25 cellular contexts compared by ENCODE assay signal in genomic region chr2:120149406-120149805, GRCh38.
"Had no signal": no experiment of that assay in that cellular context is flagged by ENCODE, and none has a peak within 500 bp of the region (broad histone marks: within the 10 kb centered on the region; RNA-seq: fewer than 3 reads in every experiment).

No MANE protein-coding gene starts in this region.

- H3K4me1 Mint-ChIP-seq: mesothelial cell of epicardium had no signal

- FAIRE-seq: islet of Langerhans, keratinocyte had no signal

- H3K27ac ChIP-seq: colonic mucosa, epithelial cell of prostate, esophagus squamous epithelium, gastrocnemius medialis, heart right ventricle, left lung, lower lobe of right lung had no signal

- ATAC-seq: effector memory CD8-positive, alpha-beta T cell; esophagus mucosa; gastrocnemius medialis; heart right ventricle; left cardiac atrium; left lung; left ventricle myocardium superior; lower lobe of right lung; mucosa of descending colon had no signal

- H3K4me1 ChIP-seq: colonic mucosa, esophagus squamous epithelium, gastrocnemius medialis, heart right ventricle, left lung, lower lobe of right lung had no signal

- H3K27me3 Mint-ChIP-seq: dendritic cell treated with granulocyte-macrophage colony-stimulating factor and Interleukin-4, amounts not matched to agents 40 ng/mL and 50 ng/mL, for 4 days; effector memory CD8-positive, alpha-beta T cell; naive B cell had no signal

- H3K9me3 ChIP-seq: colonic mucosa had no signal

- H3K27ac Mint-ChIP-seq: dendritic cell treated with granulocyte-macrophage colony-stimulating factor and Interleukin-4, amounts not matched to agents 40 ng/mL and 50 ng/mL, for 4 days; effector memory CD8-positive, alpha-beta T cell; mesothelial cell of epicardium; naive B cell had no signal

- H3K27me3 ChIP-seq: colonic mucosa, esophagus squamous epithelium, gastrocnemius medialis, heart right ventricle, left lung had no signal

- H3K36me3 ChIP-seq: colonic mucosa, lower lobe of right lung had no signal

- H3K4me3 Mint-ChIP-seq: dendritic cell treated with granulocyte-macrophage colony-stimulating factor and Interleukin-4, amounts not matched to agents 40 ng/mL and 50 ng/mL, for 4 days; effector memory CD8-positive, alpha-beta T cell; mesothelial cell of epicardium; naive B cell had no signal

- H3K4me3 ChIP-seq: colonic mucosa, esophagus squamous epithelium, gastrocnemius medialis, heart right ventricle, left lung, lower lobe of right lung, mucosa of descending colon had no signal

- DNase-seq: colonic mucosa; cortex of kidney; effector CD8-positive, alpha-beta T cell; effector memory CD8-positive, alpha-beta T cell; erythroblast; esophagus squamous epithelium; foreskin melanocyte; gastrocnemius medialis; glutamatergic neuron; head of caudate nucleus; heart right ventricle; hippocampal formation; left cardiac atrium; left lung; left ventricle myocardium superior; lower lobe of right lung; mesenchymal stem cell; mucosa of descending colon; naive B cell had no signal
